21 cellular contexts compared by ENCODE assay signal in the genomic region with DNA sequence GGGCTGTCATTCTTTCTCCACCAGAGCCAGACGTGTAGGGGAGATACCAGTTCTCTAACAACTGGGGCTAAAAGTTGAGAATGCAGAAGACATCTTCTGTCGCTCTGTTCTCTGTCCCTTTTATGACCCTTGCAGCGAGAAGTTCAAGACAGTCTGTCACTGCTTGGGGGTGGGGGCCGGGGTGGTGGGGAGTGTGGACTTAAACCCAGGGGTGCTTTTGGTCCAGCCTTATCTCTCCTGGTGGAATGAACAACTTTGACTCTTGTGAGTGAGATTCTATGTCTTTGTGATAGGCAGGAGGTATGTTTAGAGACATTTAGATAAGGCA. TPM values are rescaled to one million over a fixed set of nuclear protein-coding genes. Genes with fewer than 3 reads are reported as not detected.
A peak's percentile ranks its signal among the peaks of the same experiment; 100 is the strongest.
DNase-seq lines count a peak whose midpoint lies in the region; ATAC-seq and TF ChIP-seq lines count a peak whose summit lies in the region.
"Had no signal": no experiment of that assay in that cellular context is flagged by ENCODE, and none has a peak within 500 bp of the region (broad histone marks: within the 10 kb centered on the region; RNA-seq: fewer than 3 reads in every experiment).

No MANE protein-coding gene starts in this region.

- H3K4me3 ChIP-seq in lower lobe of right lung = no peak overlapping the region
- peak overlapping the region in 1 of 5 donors; percentile 68 for H3K4me3 ChIP-seq in subcutaneous abdominal adipose tissue (ENCODE audit: low read depth in 1 of 5, low read length in 5 of 5)
- H3K4me3 ChIP-seq in foreskin fibroblast (ENCODE audit: low read depth in 1 of 2, low read length in 2 of 2) = peak overlapping the region in 1 of 2 donors; percentile 18
- H3K4me3 ChIP-seq: left lung had no signal

- H3K27me3 ChIP-seq in lower lobe of right lung (ENCODE audit: low read depth) (no peaks in the 10 kb centered on the region), subcutaneous abdominal adipose tissue (ENCODE audit: control insufficient read depth in 5 of 5, insufficient read depth in 4 of 5, low read length in 5 of 5) (peaks cover 0 to 12% (median 9%) of the 10 kb centered on the region in 5 donors)

- BruUV-seq in MCF 10A (replicated peaks; lab: Mats Ljungman, UMichigan) = no TSS peak

- DNase-seq in MCF 10A (ENCODE audit: unreplicated experiment) (no peak), lower lobe of right lung (no peak), COR-L47 (lab: John Stamatoyannopoulos, UW) (no peak), foreskin fibroblast (no peak), GDM1 (lab: John Stamatoyannopoulos, UW) (no peak), NCI-H524 treated with DMSO at 0.1 percent for 48 hours (lab: John Stamatoyannopoulos, UW) (no peak)
- DNase-seq: activated B cell treated with CpG ODN at 0.5 μM for 24 hours; activated CD8-positive, alpha-beta T cell treated with anti-CD3 and anti-CD28 coated beads, Interleukin-2, amount 10 ng/mL, durations not matched to agents 7 days and 5 days; activated naive CD8-positive, alpha-beta T cell treated with anti-CD3 and anti-CD28 coated beads, Interleukin-2, amount 10 ng/mL, durations not matched to agents 7 days and 5 days; GF-D8; naive B cell; NCI-H2029; NCI-H446 treated with DMSO at 0.1 percent for 48 hours; SIG-M5; stimulated activated naive B cell treated with anti-CD40 and anti-IgM and Interleukin-4, amounts not matched to agents 10 μg/mL and 1 μg/mL and 100 μg/mL, for 72 hours had no signal

- H3K4me1 ChIP-seq in lower lobe of right lung = peaks cover 19% of the 10 kb centered on the region
- peaks cover 0 to 46% (median 3%) of the 10 kb centered on the region in 5 donors for H3K4me1 ChIP-seq in subcutaneous abdominal adipose tissue (ENCODE audit: control insufficient read depth in 5 of 5, insufficient read depth in 5 of 5, low read length in 5 of 5)

- H3K27me3 Mint-ChIP-seq in MCF 10A (ENCODE audit: insufficient read depth, unreplicated experiment) = no peaks in the 10 kb centered on the region
- H3K27me3 Mint-ChIP-seq: activated B cell treated with CpG ODN at 0.5 μM for 24 hours; central memory CD8-positive, alpha-beta T cell; IgD-negative memory B cell; naive B cell; stimulated activated naive B cell treated with anti-CD40 and anti-IgM and Interleukin-4, amounts not matched to agents 10 μg/mL and 1 μg/mL and 100 μg/mL, for 72 hours had no signal

- H3K4me1 Mint-ChIP-seq in MCF 10A (ENCODE audit: insufficient read depth, unreplicated experiment) = peaks cover 11% of the 10 kb centered on the region
- H3K4me1 Mint-ChIP-seq: activated B cell treated with CpG ODN at 0.5 μM for 24 hours; central memory CD8-positive, alpha-beta T cell; IgD-negative memory B cell had no signal

- no peak overlapping the region for H3K9ac ChIP-seq in subcutaneous abdominal adipose tissue (ENCODE audit: low read length in 5 of 5)

- POLR2A ChIA-PET in MCF 10A (lab: Yijun Ruan, JAX) = interaction anchor here (0.7 kb wide), 1 partner anchor 225 kb away, joined by 3 read pairs; no protein-coding TSS in a partner anchor

- H3K9me3 ChIP-seq in lower lobe of right lung = no peaks in the 10 kb centered on the region
- peaks cover 0 to 8% (median 2%) of the 10 kb centered on the region in 5 donors for H3K9me3 ChIP-seq in subcutaneous abdominal adipose tissue (ENCODE audit: control insufficient read depth in 5 of 5, low read length in 5 of 5)

- H3K36me3 Mint-ChIP-seq in MCF 10A (ENCODE audit: insufficient read depth, unreplicated experiment) = peaks cover 5% of the 10 kb centered on the region
- H3K36me3 Mint-ChIP-seq: activated naive CD8-positive, alpha-beta T cell treated with anti-CD3 and anti-CD28 coated beads, Interleukin-2, amount 10 ng/mL, durations not matched to agents 7 days and 5 days; IgD-negative memory B cell; naive B cell; stimulated activated naive B cell treated with anti-CD40 and anti-IgM and Interleukin-4, amounts not matched to agents 10 μg/mL and 1 μg/mL and 100 μg/mL, for 72 hours had no signal

- TF ChIP-seq CTCF in C4-2B (conservative IDR thresholded peaks at IDR 0.05) (no peak), MCF 10A (IDR thresholded peaks at IDR 0.05; ENCODE audit: unreplicated experiment) (no peak), lower lobe of right lung (IDR thresholded peaks at IDR 0.05) (no peak), foreskin fibroblast (IDR thresholded peaks at IDR 0.05; ENCODE audit: low read depth, low read length) (no peak)

- H3K4me3 Mint-ChIP-seq in MCF 10A (ENCODE audit: unreplicated experiment) = no peak overlapping the region
- H3K4me3 Mint-ChIP-seq: activated B cell treated with CpG ODN at 0.5 μM for 24 hours; activated CD8-positive, alpha-beta T cell treated with anti-CD3 and anti-CD28 coated beads, Interleukin-2, amount 10 ng/mL, durations not matched to agents 7 days and 5 days; activated naive CD8-positive, alpha-beta T cell treated with anti-CD3 and anti-CD28 coated beads, Interleukin-2, amount 10 ng/mL, durations not matched to agents 7 days and 5 days; central memory CD8-positive, alpha-beta T cell; IgD-negative memory B cell; naive B cell; stimulated activated naive B cell treated with anti-CD40 and anti-IgM and Interleukin-4, amounts not matched to agents 10 μg/mL and 1 μg/mL and 100 μg/mL, for 72 hours had no signal

- H3K27ac Mint-ChIP-seq in MCF 10A (ENCODE audit: low read depth, unreplicated experiment) = peak overlapping the region; percentile 47
- H3K27ac Mint-ChIP-seq: activated B cell treated with CpG ODN at 0.5 μM for 24 hours; activated CD8-positive, alpha-beta T cell treated with anti-CD3 and anti-CD28 coated beads, Interleukin-2, amount 10 ng/mL, durations not matched to agents 7 days and 5 days; activated naive CD8-positive, alpha-beta T cell treated with anti-CD3 and anti-CD28 coated beads, Interleukin-2, amount 10 ng/mL, durations not matched to agents 7 days and 5 days; IgD-negative memory B cell; stimulated activated naive B cell treated with anti-CD40 and anti-IgM and Interleukin-4, amounts not matched to agents 10 μg/mL and 1 μg/mL and 100 μg/mL, for 72 hours had no signal

- no peak for ATAC-seq in lower lobe of right lung
- ATAC-seq: activated CD8-positive, alpha-beta T cell treated with anti-CD3 and anti-CD28 coated beads, Interleukin-2, amount 10 ng/mL, durations not matched to agents 7 days and 5 days; stimulated activated naive B cell treated with anti-CD40 and anti-IgM and Interleukin-4, amounts not matched to agents 10 μg/mL and 1 μg/mL and 100 μg/mL, for 72 hours had no signal

- H3K27ac ChIP-seq in C4-2B (peak overlapping the region; percentile 43), lower lobe of right lung (peak overlapping the region; percentile 33), subcutaneous abdominal adipose tissue (ENCODE audit: low read depth, low read length) (peak overlapping the region; percentile 20)
- H3K27ac ChIP-seq: left lung had no signal

- CTCF ChIA-PET in MCF 10A (lab: Yijun Ruan, JAX) = interaction anchor here (1.3 kb wide), 1 partner anchor 914 kb away, joined by 4 read pairs; no protein-coding TSS in a partner anchor

- H3K36me3 ChIP-seq in lower lobe of right lung (no peaks in the 10 kb centered on the region), subcutaneous abdominal adipose tissue (ENCODE audit: control insufficient read depth in 5 of 5, insufficient read depth in 5 of 5, low read length in 5 of 5) (peaks cover 0 to under 1% (median 0%) of the 10 kb centered on the region in 5 donors)
- H3K36me3 ChIP-seq: left lung had no signal

- H3K9me3 Mint-ChIP-seq in MCF 10A (ENCODE audit: unreplicated experiment) = no peaks in the 10 kb centered on the region
- H3K9me3 Mint-ChIP-seq: activated B cell treated with CpG ODN at 0.5 μM for 24 hours; activated naive CD8-positive, alpha-beta T cell treated with anti-CD3 and anti-CD28 coated beads, Interleukin-2, amount 10 ng/mL, durations not matched to agents 7 days and 5 days; central memory CD8-positive, alpha-beta T cell; IgD-negative memory B cell; naive B cell; stimulated activated naive B cell treated with anti-CD40 and anti-IgM and Interleukin-4, amounts not matched to agents 10 μg/mL and 1 μg/mL and 100 μg/mL, for 72 hours had no signal

- intact Hi-C loops in MCF 10A (cut with micrococcal nuclease) = no loop called here
- intact Hi-C loops in lower lobe of right lung (cut with DNase I) = no loop called here

RNA-seq across cellular contexts. Expression of gene APOD, which starts 0.8 kb away (rescaled TPM):
- total RNA-seq in MCF 10A (2022) (0.83 and 1.9 TPM in 2 replicates), lower lobe of right lung (91.6 TPM)
- total RNA-seq: activated CD8-positive, alpha-beta T cell treated with anti-CD3 and anti-CD28 coated beads, Interleukin-2, amount 10 ng/mL, durations not matched to agents 7 days and 5 days; activated naive CD8-positive, alpha-beta T cell treated with anti-CD3 and anti-CD28 coated beads, Interleukin-2, amount 10 ng/mL, durations not matched to agents 7 days and 5 days; T-helper 2 cell treated with Interferon-gamma antibody and Interleukin-4, amounts not matched to agents 100 ng/mL and 5 ng/mL, for 36 hours had no signal

RNA-seq across cellular contexts. Expression of gene PPP1R2, which starts 41.4 kb away (rescaled TPM):
- total RNA-seq in MCF 10A (2022) (53.0 and 68.6 TPM in 2 replicates), lower lobe of right lung (51.8 TPM)

Comparison
In these comparisons a context has a peak if more than half of its experiments do, and no peak if none do; other contexts are left out.
1. RNA of gene APOD, which starts 0.8 kb away (total RNA-seq): 91.6 TPM in lower lobe of right lung (single experiment); 0.83 to 1.9 TPM in MCF 10A; every median in the first group is over 10 times any median in the second.
2. Peak in every context shown above with its lines, with median percentiles within 50 percentile points of each other: H3K27ac ChIP-seq.